Comparison of ENCODE assay signal across 12 cellular contexts in genomic region chr17:43578352-43578698, GRCh38. TPM values are rescaled to one million over a fixed set of nuclear protein-coding genes. Genes with fewer than 3 reads are reported as not detected.
A peak's percentile ranks its signal among the peaks of the same experiment; 100 is the strongest.
DNase-seq lines count a peak whose midpoint lies in the region; ATAC-seq and TF ChIP-seq lines count a peak whose summit lies in the region.
"Had no signal": no experiment of that assay in that cellular context is flagged by ENCODE, and none has a peak within 500 bp of the region (broad histone marks: within the 10 kb centered on the region; RNA-seq: fewer than 3 reads in every experiment).

No MANE protein-coding gene starts in this region.

- TF ChIP-seq CTCF in left ventricle myocardium inferior (IDR thresholded peaks at IDR 0.05; ENCODE audit: borderline replicate concordance) (no peak), WERI-Rb-1 (IDR thresholded peaks at IDR 0.05; ENCODE audit: low read depth, low read length) (no peak), upper lobe of left lung (IDR thresholded peaks at IDR 0.05) (no peak)

- intact Hi-C loops in left ventricle myocardium inferior (cut with micrococcal nuclease) (no loop called here), cardiac septum (cut with DNase I) (loop anchor here (5.0 kb wide), 2 partner anchors 56 to 179 kb away; partner anchors contain the start of gene SOST)

- H3K27me3 ChIP-seq in left ventricle myocardium inferior (ENCODE audit: low read depth) (no peaks in the 10 kb centered on the region), WERI-Rb-1 (ENCODE audit: insufficient read depth, low read depth, severe bottlenecking) (no peaks in the 10 kb centered on the region), upper lobe of left lung (no peaks in the 10 kb centered on the region)
- H3K27me3 ChIP-seq: cardiac muscle cell, pancreas, vagina had no signal

- peak overlapping the region; percentile 75 for H3K27ac ChIP-seq in left ventricle myocardium inferior (replicated peaks)
- peak overlapping the region; percentile 49 for H3K27ac ChIP-seq in WERI-Rb-1
- peak overlapping the region; percentile 49 for H3K27ac ChIP-seq in mesodermal cell (ENCODE audit: low read depth, low read length, severe bottlenecking)
- peak overlapping the region; percentile 14 to 69 (median 52) for H3K27ac ChIP-seq in upper lobe of left lung
- H3K27ac ChIP-seq: cardiac muscle cell, pancreas, vagina had no signal

- TF ChIP-seq EP300 in upper lobe of left lung (IDR thresholded peaks at IDR 0.05): no peak

- H3K36me3 ChIP-seq in left ventricle myocardium inferior: no peaks in the 10 kb centered on the region
- H3K36me3 ChIP-seq in WERI-Rb-1: no peaks in the 10 kb centered on the region
- no peaks in the 10 kb centered on the region for H3K36me3 ChIP-seq in mesodermal cell (ENCODE audit: control insufficient read depth, insufficient read depth, low read length)
- no peaks in the 10 kb centered on the region for H3K36me3 ChIP-seq in upper lobe of left lung
- H3K36me3 ChIP-seq: cardiac muscle cell, pancreas, vagina had no signal

- no peak for ATAC-seq in upper lobe of left lung (ENCODE audit: low FRiP score in 2 of 2)

- peaks cover 53% of the 10 kb centered on the region for H3K4me1 ChIP-seq in left ventricle myocardium inferior
- peaks cover 43% of the 10 kb centered on the region for H3K4me1 ChIP-seq in mesodermal cell (ENCODE audit: control insufficient read depth, insufficient read depth, low read length, poor library complexity, severe bottlenecking)
- H3K4me1 ChIP-seq in upper lobe of left lung: peaks cover 11 to 27% (median 16%) of the 10 kb centered on the region in 4 donors

- no peaks in the 10 kb centered on the region for H3K9me3 ChIP-seq in left ventricle myocardium inferior (replicated peaks)
- H3K9me3 ChIP-seq in WERI-Rb-1 (ENCODE audit: severe bottlenecking): no peaks in the 10 kb centered on the region
- no peaks in the 10 kb centered on the region for H3K9me3 ChIP-seq in mesodermal cell (ENCODE audit: control insufficient read depth, low read length)
- no peaks in the 10 kb centered on the region for H3K9me3 ChIP-seq in upper lobe of left lung
- H3K9me3 ChIP-seq: pancreas, vagina had no signal

- TF ChIP-seq POLR2A in upper lobe of left lung (IDR thresholded peaks at IDR 0.05): no peak

- no peak for DNase-seq in left ventricle myocardium inferior
- DNase-seq in cardiac septum (ENCODE audit: low spot score): no peak
- no peak for DNase-seq in WERI-Rb-1
- no peak for DNase-seq in upper lobe of left lung
- DNase-seq in Ammon's horn (ENCODE audit: low spot score): no peak
- DNase-seq in AG08395 (ENCODE audit: low spot score): no peak
- DNase-seq in NCI-H510A (lab: John Stamatoyannopoulos, UW): no peak
- DNase-seq: hippocampal formation, pancreas had no signal

- H3K4me3 ChIP-seq in left ventricle myocardium inferior (no peak overlapping the region), WERI-Rb-1 (ENCODE audit: low read depth, low read length) (no peak overlapping the region), mesodermal cell (ENCODE audit: extremely low read depth, insufficient read depth, low read length, poor library complexity, severe bottlenecking) (no peak overlapping the region), upper lobe of left lung (no peak overlapping the region)
- H3K4me3 ChIP-seq: cardiac muscle cell, pancreas, vagina had no signal

- no CpG with 5 or more reads among the region's 1 CpG for WGBS in mesodermal cell (ENCODE audit: insufficient coverage in 2 of 2), 2 experiments
- WGBS in upper lobe of left lung, 2 donors: 52 to 79% methylated on average over 1 of the region's 1 CpG

RNA-seq across cellular contexts. Expression of gene ETV4, which starts 32.2 kb away (rescaled TPM):
- total RNA-seq in left ventricle myocardium inferior (0.60 TPM), cardiac septum (3.5 TPM), upper lobe of left lung (1 to 10 TPM; 2.8 to 5.2 (median 3.4) TPM)
- polyA plus RNA-seq in mesodermal cell (2013, experiment 1 of 2): 70.4 TPM
- polyA plus RNA-seq in mesodermal cell (2013, experiment 2 of 2): 58.7 TPM
